Comparison of ENCODE assay signal across 16 cellular contexts in the genomic region with DNA sequence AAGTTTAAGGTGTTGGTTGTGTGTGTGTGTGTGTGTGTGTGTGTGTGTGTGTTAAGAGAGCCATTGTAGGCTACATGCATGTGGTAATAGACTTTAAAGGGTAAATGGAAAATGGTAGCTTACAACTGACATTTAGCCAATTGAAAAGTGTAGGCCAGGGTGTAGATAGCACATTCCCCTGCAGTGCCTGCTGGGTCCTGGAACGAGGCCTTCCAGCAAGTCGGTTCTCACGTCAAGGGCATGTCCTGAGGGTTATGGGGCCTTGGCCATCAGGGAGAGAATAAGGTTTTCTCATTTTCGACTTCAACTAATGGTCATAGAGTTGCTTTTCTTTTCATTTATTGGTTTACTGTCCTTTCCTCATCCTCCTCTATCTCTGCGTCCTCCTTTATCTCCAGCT.
DNase-seq lines count a peak whose midpoint lies in the region; ATAC-seq and TF ChIP-seq lines count a peak whose summit lies in the region.
"Had no signal": no experiment of that assay in that cellular context is flagged by ENCODE, and none has a peak within 500 bp of the region (broad histone marks: within the 10 kb centered on the region; RNA-seq: fewer than 3 reads in every experiment).

No MANE protein-coding gene starts in this region.

- ATAC-seq in CD8-positive, alpha-beta T cell = no peak
- ATAC-seq in T-helper 17 cell (no peak), heart right ventricle (peak in 5 of 8 donors; percentile 37 to 85 (median 70)), GM21529 (IDR thresholded peaks at IDR 0.05; ENCODE audit: unreplicated experiment) (no peak)
- ATAC-seq: HepG2 had no signal

- no peaks in the 10 kb centered on the region for H3K9me3 ChIP-seq in CD8-positive, alpha-beta T cell (ENCODE audit: low read length)
- no peaks in the 10 kb centered on the region for H3K9me3 ChIP-seq in T-helper 17 cell (ENCODE audit: control insufficient read depth, low read length, poor library complexity, severe bottlenecking)
- no peaks in the 10 kb centered on the region for H3K9me3 ChIP-seq in heart right ventricle
- no peaks in the 10 kb centered on the region for H3K9me3 ChIP-seq in Peyer's patch
- H3K9me3 ChIP-seq: BLaER1, Caco-2, SJSA1 had no signal

- intact Hi-C loops in CD8-positive, alpha-beta T cell (cut with DNase I, micrococcal nuclease) = no loop called here
- intact Hi-C loops in heart right ventricle (cut with DNase I) = no loop called here

- no peak overlapping the region for H3K4me3 ChIP-seq in CD8-positive, alpha-beta T cell (ENCODE audit: low read depth, low read length)
- H3K4me3 ChIP-seq in heart right ventricle = no peak overlapping the region
- H3K4me3 ChIP-seq in Peyer's patch = no peak overlapping the region
- H3K4me3 ChIP-seq: BLaER1, SJSA1 had no signal

- no peak for DNase-seq in activated naive CD8-positive, alpha-beta T cell treated with anti-CD3 and anti-CD28 coated beads for 36 hours
- DNase-seq in CD8-positive, alpha-beta T cell = no peak
- DNase-seq in T-helper 17 cell = no peak
- no peak for DNase-seq in heart right ventricle
- DNase-seq in NCI-H2171 treated with DMSO at 0.1 percent for 48 hours (lab: John Stamatoyannopoulos, UW) = no peak
- no peak for DNase-seq in Peyer's patch
- DNase-seq: Caco-2, Karpas-422, MM.1S, NCI-H1417 treated with DMSO at 0.1 percent for 48 hours, NCI-H2029 treated with DMSO at 0.1 percent for 48 hours had no signal

- H3K27ac ChIP-seq in CD8-positive, alpha-beta T cell (ENCODE audit: low read depth, low read length) = no peak overlapping the region
- no peak overlapping the region for H3K27ac ChIP-seq in heart right ventricle
- no peak overlapping the region for H3K27ac ChIP-seq in Peyer's patch
- H3K27ac ChIP-seq: BLaER1, SJSA1 had no signal

- peaks cover 76% of the 10 kb centered on the region for H3K4me1 Mint-ChIP-seq in activated naive CD8-positive, alpha-beta T cell (ENCODE audit: low read depth)
- peaks cover 54% of the 10 kb centered on the region for H3K4me1 Mint-ChIP-seq in activated naive CD8-positive, alpha-beta T cell treated with anti-CD3 and anti-CD28 coated beads for 36 hours
- H3K4me1 Mint-ChIP-seq in CD8-positive, alpha-beta T cell (ENCODE audit: low read depth) = peaks cover 75% of the 10 kb centered on the region
- H3K4me1 Mint-ChIP-seq in T-helper 17 cell = peaks cover 43% of the 10 kb centered on the region

- H3K9me3 Mint-ChIP-seq in activated naive CD8-positive, alpha-beta T cell (ENCODE audit: low read depth) = no peaks in the 10 kb centered on the region
- H3K9me3 Mint-ChIP-seq in activated naive CD8-positive, alpha-beta T cell treated with anti-CD3 and anti-CD28 coated beads for 36 hours = no peaks in the 10 kb centered on the region
- no peaks in the 10 kb centered on the region for H3K9me3 Mint-ChIP-seq in CD8-positive, alpha-beta T cell

- CTCF ChIA-PET in CD8-positive, alpha-beta T cell (lab: Charles Lee) = no interaction called here

- no peak for TF ChIP-seq POLR2A in Peyer's patch (IDR thresholded peaks at IDR 0.05)

- H3K27me3 ChIP-seq in CD8-positive, alpha-beta T cell (ENCODE audit: insufficient read depth, low read length) = no peaks in the 10 kb centered on the region
- H3K27me3 ChIP-seq in heart right ventricle (no peaks in the 10 kb centered on the region), Peyer's patch (no peaks in the 10 kb centered on the region)
- H3K27me3 ChIP-seq: BLaER1, SJSA1 had no signal

- POLR2A ChIA-PET in CD8-positive, alpha-beta T cell (lab: Charles Lee) = no interaction called here

- no peaks in the 10 kb centered on the region for H3K36me3 ChIP-seq in CD8-positive, alpha-beta T cell (ENCODE audit: insufficient read depth, low read length)
- H3K36me3 ChIP-seq in heart right ventricle (no peaks in the 10 kb centered on the region), Peyer's patch (no peaks in the 10 kb centered on the region)

- 57 to 72% methylated on average over 5 of the region's 5 CpGs for WGBS in heart right ventricle, 2 donors

- TF ChIP-seq CTCF in CD8-positive, alpha-beta T cell (IDR thresholded peaks at IDR 0.05) = no peak
- TF ChIP-seq CTCF in heart right ventricle (IDR thresholded peaks at IDR 0.05) (no peak), Peyer's patch (IDR thresholded peaks at IDR 0.05) (no peak)

- H3K4me1 ChIP-seq in CD8-positive, alpha-beta T cell (ENCODE audit: insufficient read depth, low read length) = peaks cover 32% of the 10 kb centered on the region
- H3K4me1 ChIP-seq in heart right ventricle (peaks cover 0 to 17% (median 0%) of the 10 kb centered on the region in 9 donors), Peyer's patch (no peaks in the 10 kb centered on the region)
- H3K4me1 ChIP-seq: SJSA1 had no signal

- peaks cover 3% of the 10 kb centered on the region for H3K36me3 Mint-ChIP-seq in activated naive CD8-positive, alpha-beta T cell
- peaks cover 14% of the 10 kb centered on the region for H3K36me3 Mint-ChIP-seq in activated naive CD8-positive, alpha-beta T cell treated with anti-CD3 and anti-CD28 coated beads for 36 hours
- H3K36me3 Mint-ChIP-seq in CD8-positive, alpha-beta T cell = peaks cover 2% of the 10 kb centered on the region
- H3K36me3 Mint-ChIP-seq in T-helper 17 cell (ENCODE audit: low read depth) = no peaks in the 10 kb centered on the region

- H3K4me3 Mint-ChIP-seq in activated naive CD8-positive, alpha-beta T cell = peak overlapping the region; percentile 46
- no peak overlapping the region for H3K4me3 Mint-ChIP-seq in activated naive CD8-positive, alpha-beta T cell treated with anti-CD3 and anti-CD28 coated beads for 36 hours
- no peak overlapping the region for H3K4me3 Mint-ChIP-seq in CD8-positive, alpha-beta T cell
- no peak overlapping the region for H3K4me3 Mint-ChIP-seq in T-helper 17 cell

- no peaks in the 10 kb centered on the region for H3K27me3 Mint-ChIP-seq in activated naive CD8-positive, alpha-beta T cell
- H3K27me3 Mint-ChIP-seq in activated naive CD8-positive, alpha-beta T cell treated with anti-CD3 and anti-CD28 coated beads for 36 hours = no peaks in the 10 kb centered on the region
- no peaks in the 10 kb centered on the region for H3K27me3 Mint-ChIP-seq in CD8-positive, alpha-beta T cell (ENCODE audit: low read depth)
- no peaks in the 10 kb centered on the region for H3K27me3 Mint-ChIP-seq in T-helper 17 cell

- H3K27ac Mint-ChIP-seq in activated naive CD8-positive, alpha-beta T cell = peak overlapping the region; percentile 36
- H3K27ac Mint-ChIP-seq in activated naive CD8-positive, alpha-beta T cell treated with anti-CD3 and anti-CD28 coated beads for 36 hours = no peak overlapping the region
- H3K27ac Mint-ChIP-seq in CD8-positive, alpha-beta T cell = peak overlapping the region; percentile 38
- peak overlapping the region; percentile 62 for H3K27ac Mint-ChIP-seq in T-helper 17 cell

Comparison
In these comparisons a context has a peak if more than half of its experiments do, and no peak if none do; other contexts are left out.
1. ATAC-seq: peak in heart right ventricle (5 of 8); none in CD8-positive, alpha-beta T cell (single experiment), T-helper 17 cell (single experiment) and GM21529 (single experiment).